Comparison of ENCODE assay signal across 26 cellular contexts in the genomic region with DNA sequence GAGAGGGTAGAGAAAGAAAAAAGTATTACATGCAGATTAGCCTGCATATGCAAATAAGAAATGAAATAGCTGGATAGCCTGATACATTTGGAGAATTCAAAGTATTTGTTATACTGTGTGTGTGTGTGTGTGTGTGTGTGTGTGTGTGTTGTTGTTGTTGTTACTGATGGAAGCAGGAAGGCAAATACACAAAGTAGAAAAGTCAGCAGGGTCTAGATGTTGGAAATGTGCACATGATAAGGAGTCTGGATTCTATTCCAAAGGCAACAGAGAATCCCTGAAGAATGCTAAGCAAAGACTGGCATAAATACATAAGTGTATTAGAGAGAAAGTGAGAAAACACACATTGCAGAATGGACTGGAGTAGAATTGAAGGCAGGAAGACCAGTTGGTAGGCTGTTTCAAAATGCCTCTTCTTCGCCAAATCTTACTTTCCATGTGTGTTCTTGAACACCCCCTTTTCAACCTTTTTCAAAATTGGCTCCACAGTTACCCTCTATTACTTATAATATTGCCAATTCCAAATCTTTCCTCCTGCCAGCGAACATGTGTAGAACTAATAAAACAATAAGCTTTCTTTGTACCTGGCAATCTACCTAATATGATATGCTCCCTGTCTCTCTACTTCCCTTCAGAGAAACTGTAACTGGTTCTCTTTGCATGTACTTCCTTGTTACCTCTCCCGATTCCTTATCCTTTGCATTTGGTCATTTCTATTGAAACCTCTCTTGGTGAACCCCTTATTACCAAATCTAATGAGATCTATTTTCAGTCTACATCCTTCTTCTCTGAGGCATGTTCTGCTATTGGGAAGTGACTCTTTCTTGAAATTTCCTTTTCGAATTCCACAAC. TPM values are rescaled to one million over a fixed set of nuclear protein-coding genes. Genes with fewer than 3 reads are reported as not detected.
DNase-seq lines count a peak whose midpoint lies in the region; ATAC-seq, FAIRE-seq and TF ChIP-seq lines count a peak whose summit lies in the region.
"Had no signal": no experiment of that assay in that cellular context is flagged by ENCODE, and none has a peak within 500 bp of the region (broad histone marks: within the 10 kb centered on the region; RNA-seq: fewer than 3 reads in every experiment).

No MANE protein-coding gene starts in this region.

- H3K4me3 ChIP-seq in KMS-11 (IDR thresholded peaks at IDR 0.05; ENCODE audit: insufficient read depth, low read depth, low read length) (no peak overlapping the region), K562 (peak overlapping the region; percentile 63), vagina (no peak overlapping the region), lower leg skin (ENCODE audit: low read depth, poor library complexity, severe bottlenecking) (no peak overlapping the region)
- H3K4me3 ChIP-seq: breast epithelium, Peyer's patch, stomach had no signal

- no peak overlapping the region for H3K27ac ChIP-seq in KMS-11
- peak overlapping the region; percentile 78 for H3K27ac ChIP-seq in K562 (ENCODE audit: extremely low read depth, low read depth, low read length)
- H3K27ac ChIP-seq in vagina = peak overlapping the region; percentile 6
- H3K27ac ChIP-seq: breast epithelium, epithelial cell of prostate, Peyer's patch had no signal

- FAIRE-seq in K562 (lab: Jason Lieb, UNC) = no peak
- FAIRE-seq: small intestine had no signal

- no peaks in the 10 kb centered on the region for H3K27me3 ChIP-seq in KMS-11 (ENCODE audit: insufficient read depth, low read depth)
- no peaks in the 10 kb centered on the region for H3K27me3 ChIP-seq in K562 (ENCODE audit: control insufficient read depth in 2 of 2, insufficient read depth in 2 of 2, low read length in 2 of 2)
- H3K27me3 ChIP-seq in vagina = no peaks in the 10 kb centered on the region
- H3K27me3 ChIP-seq: Peyer's patch, stomach had no signal

- ATAC-seq in K562 = peak; percentile 3
- ATAC-seq: left lobe of liver; naive thymus-derived CD4-positive, alpha-beta T cell had no signal

- no peak for DNase-seq in K562 (ENCODE audit: extremely low read depth in 1 of 4, low spot score in 3 of 4)
- peak; percentile 37 for DNase-seq in pons (ENCODE audit: low spot score)
- no peak for DNase-seq in vagina (ENCODE audit: extremely low spot score in 2 of 2)
- no peak for DNase-seq in NCI-H1930 (lab: John Stamatoyannopoulos, UW)
- DNase-seq in lower leg skin (ENCODE audit: low spot score in 2 of 2) = no peak
- no peak for DNase-seq in GDM1 (lab: John Stamatoyannopoulos, UW)
- DNase-seq: activated CD4-positive, alpha-beta T cell treated with anti-CD3 and anti-CD28 coated beads, Interleukin-2, amount 50 U/mL, for 48 hours; activated naive CD4-positive, alpha-beta T cell treated with Interleukin-2 at 50 U/mL for 16 hours; CD4-positive, CD25-positive, alpha-beta regulatory T cell; effector CD8-positive, alpha-beta T cell; immature natural killer cell; mesendoderm; naive thymus-derived CD4-positive, alpha-beta T cell; NCI-H1048; NCI-H187; NCI-H526; occipital lobe; Peyer's patch; SHP77 treated with DMSO at 0.1 percent for 48 hours; small intestine; stimulated activated CD4-positive, alpha-beta T cell treated with anti-CD3 and anti-CD28 coated beads, Interleukin-1b, Interleukin-23, amount 100 ng/mL, for 48 hours; stomach had no signal

- peak overlapping the region; percentile 53; the same call in 1 of the 2 replicates for H3K4me2 ChIP-seq in KMS-11
- peak overlapping the region; percentile 89 for H3K4me2 ChIP-seq in K562 (ENCODE audit: insufficient read depth, low read length)

- H3K9me1 ChIP-seq in K562 (ENCODE audit: control insufficient read depth, insufficient read depth, low read length) = no peaks in the 10 kb centered on the region

- H3K79me2 ChIP-seq in KMS-11 (ENCODE audit: insufficient read depth, low read depth) (no peaks in the 10 kb centered on the region), K562 (ENCODE audit: control insufficient read depth, insufficient read depth, low read length) (peaks cover 100% of the 10 kb centered on the region)

- POLR2A ChIA-PET in K562 (lab: Yijun Ruan, JAX) = interaction anchor here (0.6 to 2.4 kb wide), 5 partner anchors 15 to 87 kb away, joined by 3 to 12 read pairs (median 4); no protein-coding TSS in a partner anchor

- TF ChIP-seq POLR2A in K562 (conservative IDR thresholded peaks at IDR 0.05) (0 out of 2 replicates have a peak, but pooled peaks have one; percentile 3), vagina (IDR thresholded peaks at IDR 0.05) (no peak), lower leg skin (IDR thresholded peaks at IDR 0.05) (no peak)

- H4K20me1 ChIP-seq in KMS-11 (ENCODE audit: insufficient read depth) (no peaks in the 10 kb centered on the region), K562 (replicated peaks; ENCODE audit: control insufficient read depth, insufficient read depth, low read length) (no peaks in the 10 kb centered on the region)

- H3K4me1 ChIP-seq in KMS-11 (ENCODE audit: low read depth, poor library complexity, severe bottlenecking) (peaks cover 95% of the 10 kb centered on the region), K562 (replicated peaks in 1 of 2; ENCODE audit: control insufficient read depth in 2 of 2, insufficient read depth in 2 of 2, low read length in 2 of 2) (peaks cover 10 to 31% of the 10 kb centered on the region in 2 experiments), vagina (peaks cover 40% of the 10 kb centered on the region)
- H3K4me1 ChIP-seq: breast epithelium had no signal

- BruUV-seq in K562 (replicated peaks; lab: Mats Ljungman, UMichigan) = no TSS peak

- 2% methylated on average over 4 of the region's 4 CpGs for WGBS in K562 (ENCODE audit: insufficient coverage, low coverage, missing lambda C conversion rate)
- 80 to 87% methylated on average over 4 of the region's 4 CpGs for WGBS in lower leg skin, 2 donors

- no peaks in the 10 kb centered on the region for H3K9me3 ChIP-seq in K562 (replicated peaks; ENCODE audit: control insufficient read depth, insufficient read depth, low read depth, low read length)
- H3K9me3 ChIP-seq in vagina = no peaks in the 10 kb centered on the region
- H3K9me3 ChIP-seq: breast epithelium, Peyer's patch, stomach had no signal

- in situ Hi-C loops in K562 (cut with MboI) = loop anchor here (5.0 kb wide), 1 partner anchor 83 kb away; no protein-coding TSS in a partner anchor

- no peak for TF ChIP-seq RAD21 in K562 (CRISPR knock-in tag; conservative IDR thresholded peaks at IDR 0.05 in 1 of 2, IDR thresholded peaks at IDR 0.05 in 1 of 2)

- TF ChIP-seq EP300 in K562 (IDR thresholded peaks at IDR 0.05; ENCODE audit: low read length) = no peak

- TF ChIP-seq CTCF in KMS-11 (conservative IDR thresholded peaks at IDR 0.05; ENCODE audit: low read depth, low read length) (no peak), K562 (IDR thresholded peaks at IDR 0.05 in 2 of 3, conservative IDR thresholded peaks at IDR 0.05 in 1 of 3; ENCODE audit: insufficient read depth in 2 of 3, low read depth in 1 of 3, low read length in 3 of 3) (0 out of 6 replicates have a peak, but pooled peaks of 1 of the 3 experiments have one; percentile 0), vagina (IDR thresholded peaks at IDR 0.05) (no peak), lower leg skin (IDR thresholded peaks at IDR 0.05) (no peak)

- H3K9ac ChIP-seq in KMS-11 (no peak overlapping the region), K562 (ENCODE audit: insufficient read depth in 1 of 2, low read depth in 2 of 2, low read length in 2 of 2) (peak overlapping the region in 1 of 2 experiments; percentile 87; a peak in 3 of 4 replicates)

- H3K36me3 ChIP-seq in KMS-11 (ENCODE audit: insufficient read depth) (no peaks in the 10 kb centered on the region), K562 (ENCODE audit: control insufficient read depth, insufficient read depth, low read length) (peaks cover 82% of the 10 kb centered on the region), vagina (no peaks in the 10 kb centered on the region)
- H3K36me3 ChIP-seq: breast epithelium, Peyer's patch, stomach had no signal

- intact Hi-C loops in K562 (cut with micrococcal nuclease) = loop anchor here (1.0 to 5.0 kb wide), 4 partner anchors 44 to 1087 kb away; no protein-coding TSS in a partner anchor
- intact Hi-C loops in vagina (cut with DNase I) = no loop called here
- intact Hi-C loops in lower leg skin (cut with DNase I; ENCODE audit: low total_unique reads) = no loop called here

- H2AFZ ChIP-seq in KMS-11 (ENCODE audit: low read depth) (no peak overlapping the region), K562 (ENCODE audit: low read depth, low read length) (no peak overlapping the region)

- CTCF ChIA-PET in K562 (lab: Yijun Ruan, JAX; ENCODE audit: low intra/inter-chr PET ratio) = interaction anchor here (1.2 to 8.5 kb wide), 3 partner anchors 13 to 86 kb away, joined by 3 to 129 read pairs (median 3); no protein-coding TSS in a partner anchor

RNA-seq across cellular contexts. Expression of gene CPED1, which starts 6.2 kb away (rescaled TPM):
- 894 and 1,629 TPM in 2 replicates for total RNA-seq in K562 (2011; cell fraction: chromatin; rRNA removed; ENCODE audit: low replicate concordance)
- 336 and 368 TPM in 2 replicates for total RNA-seq in K562 (2011; cell fraction: nucleolus; rRNA removed)
- total RNA-seq in K562 (2011; cell fraction: nucleoplasm; rRNA removed) = 603 and 625 TPM in 2 replicates
- 228 and 247 TPM in 2 replicates for total RNA-seq in K562 (2014; rRNA removed)
- 393 and 413 TPM in 2 replicates for total RNA-seq in K562 (2014; rRNA removed; fragmentation: Illumina TruSeq; extraction: Trizol)
- 254 and 267 TPM in 2 replicates for total RNA-seq in K562 (2015; rRNA removed; fragmentation: Illumina TruSeq; extraction: Trizol)
- total RNA-seq in K562 (2021) = 290 and 301 TPM in 2 replicates
- polyA plus RNA-seq in K562 (2011; rRNA removed) = 205 and 316 TPM in 2 replicates
- polyA plus RNA-seq in K562 (2011; cell fraction: cytosol; rRNA removed) = 91.5 and 147 TPM in 2 replicates
- 211 and 239 TPM in 2 replicates for polyA plus RNA-seq in K562 (2011; cell fraction: nucleus; rRNA removed)
- 152 and 202 TPM in 2 replicates for polyA plus RNA-seq in K562 (2012)
- 288 and 329 TPM in 2 replicates for polyA plus RNA-seq in K562 (2014; fragmentation: Illumina TruSeq; extraction: Trizol)
- polyA plus RNA-seq in K562 (2014; fragmentation: Nextera tagmentation; extraction: Ambion mirVana) = 100 to 1,000 TPM; 221 to 292 TPM
- 195 and 210 TPM in 2 replicates for polyA plus RNA-seq in K562 (2014; rRNA removed)
- 717 and 810 TPM in 2 replicates for polyA minus RNA-seq in K562 (2011; rRNA and poly(A)+ RNA removed)
- polyA minus RNA-seq in K562 (2011; cell fraction: cytosol; rRNA and poly(A)+ RNA removed) = 96.8 and 138 TPM in 2 replicates
- 704 and 866 TPM in 2 replicates for polyA minus RNA-seq in K562 (2011; cell fraction: nucleus; rRNA and poly(A)+ RNA removed)
- total RNA-seq in vagina = 27.3 TPM
- 1 to 10 TPM; 1.9 to 4.4 (median 3.7) TPM for total RNA-seq in lower leg skin
- polyA plus RNA-seq: naive thymus-derived CD4-positive, alpha-beta T cell had no signal

RNA-seq across cellular contexts. Expression of gene ING3, which starts 44.2 kb away (rescaled TPM):
- 16.8 and 65.4 TPM in 2 replicates for total RNA-seq in K562 (2011; cell fraction: chromatin; rRNA removed; ENCODE audit: low replicate concordance)
- 11.8 and 15.3 TPM in 2 replicates for total RNA-seq in K562 (2011; cell fraction: nucleolus; rRNA removed)
- 29.0 and 51.5 TPM in 2 replicates for total RNA-seq in K562 (2011; cell fraction: nucleoplasm; rRNA removed)
- total RNA-seq in K562 (2014; rRNA removed) (19.8 and 22.8 TPM in 2 replicates), K562 (2014; rRNA removed; fragmentation: Illumina TruSeq; extraction: Trizol) (50.4 and 59.3 TPM in 2 replicates), K562 (2015; rRNA removed; fragmentation: Illumina TruSeq; extraction: Trizol) (38.8 and 43.9 TPM in 2 replicates), K562 (2021) (37.0 and 38.1 TPM in 2 replicates), vagina (14.0 TPM), lower leg skin (10 to 100 TPM in 2 of 4 donors, 1 to 10 TPM in 2; 6.6 to 11.4 (median 9.8) TPM)
- polyA plus RNA-seq in K562 (2011; rRNA removed) (38.2 and 54.6 TPM in 2 replicates), K562 (2014; fragmentation: Illumina TruSeq; extraction: Trizol) (50.3 and 58.0 TPM in 2 replicates), K562 (2014; fragmentation: Nextera tagmentation; extraction: Ambion mirVana) (100 to 1,000 TPM; 216 to 233 TPM), K562 (2014; rRNA removed) (36.0 and 43.8 TPM in 2 replicates)
- polyA plus RNA-seq in K562 (2011; cell fraction: cytosol; rRNA removed) = 8.1 and 14.7 TPM in 2 replicates
- polyA plus RNA-seq in K562 (2011; cell fraction: nucleus; rRNA removed) = 19.7 and 49.3 TPM in 2 replicates
- 34.5 and 42.1 TPM in 2 replicates for polyA plus RNA-seq in K562 (2012)
- 54.3 and 56.3 TPM in 2 replicates for polyA minus RNA-seq in K562 (2011; rRNA and poly(A)+ RNA removed)
- 12.3 and 13.2 TPM in 2 replicates for polyA minus RNA-seq in K562 (2011; cell fraction: cytosol; rRNA and poly(A)+ RNA removed)
- 27.2 and 55.6 TPM in 2 replicates for polyA minus RNA-seq in K562 (2011; cell fraction: nucleus; rRNA and poly(A)+ RNA removed)
